In genomic region chr5:116492776-116493175, GRCh38 we compare ENCODE assay signal across 13 cellular contexts.
DNase-seq lines count a peak whose midpoint lies in the region; ATAC-seq, FAIRE-seq and TF ChIP-seq lines count a peak whose summit lies in the region.
"Had no signal": no experiment of that assay in that cellular context is flagged by ENCODE, and none has a peak within 500 bp of the region (broad histone marks: within the 10 kb centered on the region; RNA-seq: fewer than 3 reads in every experiment).

No MANE protein-coding gene starts in this region.

- ATAC-seq in HG02610 (IDR thresholded peaks at IDR 0.05; ENCODE audit: unreplicated experiment), result peak; percentile 64
- peak; percentile 81 for ATAC-seq in RWPE2 (ENCODE audit: low read depth)

- H3K4me1 ChIP-seq in RWPE2 (ENCODE audit: insufficient read depth, poor library complexity, severe bottlenecking) (peaks cover 24% of the 10 kb centered on the region), cardiac muscle cell (ENCODE audit: low read depth) (peaks cover 34% of the 10 kb centered on the region), small intestine (ENCODE audit: control insufficient read depth in 2 of 2, insufficient read depth in 1 of 2, low read depth in 1 of 2, low read length in 1 of 2) (peaks cover under 1 to 5% of the 10 kb centered on the region in 2 donors)
- H3K4me1 ChIP-seq: testis had no signal

- no peaks in the 10 kb centered on the region for H3K36me3 ChIP-seq in RWPE2 (ENCODE audit: low read depth)
- peaks cover 10% of the 10 kb centered on the region for H3K36me3 ChIP-seq in cardiac muscle cell
- peaks cover 0 to 20% of the 10 kb centered on the region in 2 donors for H3K36me3 ChIP-seq in small intestine (ENCODE audit: control insufficient read depth in 2 of 2, insufficient read depth in 2 of 2, low read length in 2 of 2)

- TF ChIP-seq CTCF in RWPE2 (IDR thresholded peaks at IDR 0.05; ENCODE audit: poor library complexity, severe bottlenecking), result no peak
- TF ChIP-seq CTCF in cardiac muscle cell (IDR thresholded peaks at IDR 0.05; ENCODE audit: low read depth, low read length), result no peak

- no peaks in the 10 kb centered on the region for H3K9me3 ChIP-seq in RWPE2 (ENCODE audit: severe bottlenecking)
- no peaks in the 10 kb centered on the region for H3K9me3 ChIP-seq in cardiac muscle cell (ENCODE audit: low read depth)
- no peaks in the 10 kb centered on the region for H3K9me3 ChIP-seq in small intestine (ENCODE audit: control insufficient read depth, low read depth)
- H3K9me3 ChIP-seq: testis had no signal

- H3K27me3 ChIP-seq in RWPE2 (ENCODE audit: insufficient read depth, poor library complexity, severe bottlenecking), result no peaks in the 10 kb centered on the region
- H3K27me3 ChIP-seq in cardiac muscle cell, result no peaks in the 10 kb centered on the region
- H3K27me3 ChIP-seq in small intestine (ENCODE audit: control insufficient read depth in 2 of 2, insufficient read depth in 2 of 2, low read length in 2 of 2), result no peaks in the 10 kb centered on the region
- H3K27me3 ChIP-seq: testis had no signal

- peak; percentile 69 for DNase-seq in RWPE2 (ENCODE audit: low spot score)
- DNase-seq in cardiac muscle cell (ENCODE audit: low read depth in 1 of 2, low spot score in 1 of 2), result peak in 1 of 2 donors; percentile 45
- peak; percentile 70 for DNase-seq in small intestine
- no peak for DNase-seq in OCI-M2 (lab: John Stamatoyannopoulos, UW; ENCODE audit: unreplicated experiment)
- no peak for DNase-seq in SKM-1 treated with dmso at 0.1 percent for 144 hours (lab: John Stamatoyannopoulos, UW; ENCODE audit: unreplicated experiment)
- DNase-seq in NCI-H146 (lab: John Stamatoyannopoulos, UW), result no peak
- DNase-seq: activated naive CD8-positive, alpha-beta T cell treated with anti-CD3 and anti-CD28 coated beads for 36 hours; naive thymus-derived CD4-positive, alpha-beta T cell; NCI-H446; testis had no signal

- WGBS in small intestine, 3 donors, result 36 to 60% (median 45%) methylated on average over 3 of the region's 3 CpGs

- no peak for FAIRE-seq in small intestine (lab: Jason Lieb, UNC)
- FAIRE-seq: colon had no signal

- H3K4me3 ChIP-seq in RWPE2 (ENCODE audit: severe bottlenecking) (no peak overlapping the region), cardiac muscle cell (no peak overlapping the region), small intestine (ENCODE audit: low read depth in 1 of 2, low read length in 2 of 2) (no peak overlapping the region)
- H3K4me3 ChIP-seq: skin epidermis, testis had no signal

- H3K27ac ChIP-seq in RWPE2 (ENCODE audit: poor library complexity, severe bottlenecking) (peak overlapping the region; percentile 18), cardiac muscle cell (peak overlapping the region; percentile 58), small intestine (ENCODE audit: low read depth in 1 of 2, low read length in 1 of 2) (peak overlapping the region in 1 of 2 donors; percentile 7)
- H3K27ac ChIP-seq: skin epidermis, testis had no signal

Comparison
In these comparisons a context has a peak if more than half of its experiments do, and no peak if none do; other contexts are left out.
1. DNase-seq: peak in RWPE2 (single experiment) and small intestine (single experiment); none in OCI-M2 (single experiment), SKM-1 treated with dmso at 0.1 percent for 144 hours (single experiment) and NCI-H146 (single experiment).